Comparison of ENCODE assay signal across 13 cellular contexts in genomic region chr9:84670801-84671153, GRCh38. TPM values are rescaled to one million over a fixed set of nuclear protein-coding genes. Genes with fewer than 3 reads are reported as not detected.
DNase-seq lines count a peak whose midpoint lies in the region; ATAC-seq and TF ChIP-seq lines count a peak whose summit lies in the region.
"Had no signal": no experiment of that assay in that cellular context is flagged by ENCODE, and none has a peak within 500 bp of the region (broad histone marks: within the 10 kb centered on the region; RNA-seq: fewer than 3 reads in every experiment).

No MANE protein-coding gene starts in this region.

- H3K27me3 ChIP-seq in ectodermal cell (ENCODE audit: control insufficient read depth, insufficient read depth, low read length, poor library complexity, severe bottlenecking) (peaks cover 72% of the 10 kb centered on the region), thoracic aorta (replicated peaks; ENCODE audit: insufficient read depth) (no peaks in the 10 kb centered on the region)

- TF ChIP-seq CTCF in nephron (IDR thresholded peaks at IDR 0.05; ENCODE audit: unreplicated experiment in 3 of 3) (no peak), thoracic aorta (IDR thresholded peaks at IDR 0.05) (no peak)

- H3K36me3 ChIP-seq in ectodermal cell (ENCODE audit: control insufficient read depth, insufficient read depth, low read length) (no peaks in the 10 kb centered on the region), thoracic aorta (no peaks in the 10 kb centered on the region)

- H3K9me3 ChIP-seq in ectodermal cell (ENCODE audit: control insufficient read depth, low read length): no peaks in the 10 kb centered on the region
- no peaks in the 10 kb centered on the region for H3K9me3 ChIP-seq in thoracic aorta

- WGBS in ectodermal cell, 2 experiments: 20 to 21% methylated on average over 9 of the region's 9 CpGs

- H3K9me3 Mint-ChIP-seq in activated CD4-positive, alpha-beta T cell treated with anti-CD3 and anti-CD28 coated beads, Interleukin-2, amount 10 ng/mL, durations not matched to agents 24 days and 14 days: no peaks in the 10 kb centered on the region
- peaks cover 4% of the 10 kb centered on the region for H3K9me3 Mint-ChIP-seq in nephron
- H3K9me3 Mint-ChIP-seq: T-helper 2 cell treated with Interferon-gamma antibody and Interleukin-4, amounts not matched to agents 5 μg/mL and 100 μg/mL, for 36 hours had no signal

- H3K4me1 ChIP-seq in ectodermal cell (ENCODE audit: control insufficient read depth, insufficient read depth, low read length) (peaks cover 7% of the 10 kb centered on the region), thoracic aorta (ENCODE audit: control insufficient read depth in 1 of 2, low read depth in 2 of 2) (peaks cover 5 to 25% of the 10 kb centered on the region in 2 donors)
- H3K4me1 ChIP-seq: foreskin keratinocyte had no signal

- H3K4me3 ChIP-seq in ectodermal cell (ENCODE audit: insufficient read depth, low read depth, low read length) (peak overlapping the region; percentile 38), thoracic aorta (peak overlapping the region; percentile 75)

- H3K4me1 Mint-ChIP-seq in activated CD4-positive, alpha-beta T cell treated with anti-CD3 and anti-CD28 coated beads, Interleukin-2, amount 10 ng/mL, durations not matched to agents 24 days and 14 days: peaks cover 13% of the 10 kb centered on the region
- peaks cover 33% of the 10 kb centered on the region for H3K4me1 Mint-ChIP-seq in nephron

- no peak overlapping the region for H3K27ac Mint-ChIP-seq in activated CD4-positive, alpha-beta T cell treated with anti-CD3 and anti-CD28 coated beads, Interleukin-2, amount 10 ng/mL, durations not matched to agents 24 days and 14 days
- peak overlapping the region; percentile 55 to 85 (median 70) for H3K27ac Mint-ChIP-seq in nephron
- H3K27ac Mint-ChIP-seq: T-helper 2 cell treated with Interferon-gamma antibody and Interleukin-4, amounts not matched to agents 5 μg/mL and 100 μg/mL, for 36 hours had no signal

- H3K4me3 Mint-ChIP-seq in activated CD4-positive, alpha-beta T cell treated with anti-CD3 and anti-CD28 coated beads, Interleukin-2, amount 10 ng/mL, durations not matched to agents 24 days and 14 days: peak overlapping the region; percentile 55
- peak overlapping the region; percentile 86 to 94 (median 88) for H3K4me3 Mint-ChIP-seq in nephron
- H3K4me3 Mint-ChIP-seq: T-helper 2 cell treated with Interferon-gamma antibody and Interleukin-4, amounts not matched to agents 5 μg/mL and 100 μg/mL, for 36 hours had no signal

- no peak for DNase-seq in activated CD4-positive, alpha-beta T cell treated with anti-CD3 and anti-CD28 coated beads, Interleukin-2, amount 10 ng/mL, durations not matched to agents 24 days and 14 days
- DNase-seq in activated CD4-positive, alpha-beta T cell treated with anti-CD3 and anti-CD28 coated beads for 48 hours: no peak
- DNase-seq in thoracic aorta (ENCODE audit: low spot score) (no peak), NOMO-1 treated with DMSO at 0.1 percent for 48 hours (lab: John Stamatoyannopoulos, UW; ENCODE audit: unreplicated experiment) (no peak), NCI-H1694 treated with DMSO at 0.1 percent for 48 hours (lab: John Stamatoyannopoulos, UW) (no peak)
- no peak for DNase-seq in activated CD8-positive, alpha-beta memory T cell treated with anti-CD3 and anti-CD28 coated beads for 24 hours
- DNase-seq: DMS79 treated with DMSO at 0.1 percent for 48 hours, foreskin keratinocyte, NCI-H1436 had no signal

- peaks cover 66% of the 10 kb centered on the region for H3K27me3 Mint-ChIP-seq in activated CD4-positive, alpha-beta T cell treated with anti-CD3 and anti-CD28 coated beads, Interleukin-2, amount 10 ng/mL, durations not matched to agents 24 days and 14 days
- H3K27me3 Mint-ChIP-seq in nephron (ENCODE audit: low read depth): peaks cover 46% of the 10 kb centered on the region

- ATAC-seq in thoracic aorta (ENCODE audit: insufficient number of reproducible peaks, low FRiP score, low read depth): no peak
- ATAC-seq: foreskin keratinocyte had no signal

- intact Hi-C loops in activated CD4-positive, alpha-beta T cell treated with anti-CD3 and anti-CD28 coated beads, Interleukin-2, amount 10 ng/mL, durations not matched to agents 24 days and 14 days (cut with micrococcal nuclease): no loop called here

- H3K36me3 Mint-ChIP-seq in activated CD4-positive, alpha-beta T cell treated with anti-CD3 and anti-CD28 coated beads, Interleukin-2, amount 10 ng/mL, durations not matched to agents 24 days and 14 days (ENCODE audit: low read depth): no peaks in the 10 kb centered on the region
- peaks cover 3% of the 10 kb centered on the region for H3K36me3 Mint-ChIP-seq in nephron (ENCODE audit: low read depth)

- H3K27ac ChIP-seq in ectodermal cell (ENCODE audit: insufficient read depth, low read depth, low read length, poor library complexity, severe bottlenecking) (no peak overlapping the region), thoracic aorta (peak overlapping the region in 1 of 2 donors; percentile 24)
- H3K27ac ChIP-seq: foreskin keratinocyte had no signal

RNA-seq across cellular contexts. Expression of gene NTRK2, which starts 1.2 kb away (rescaled TPM):
- 2.3 and 2.4 TPM in 2 replicates for total RNA-seq in activated CD4-positive, alpha-beta T cell treated with anti-CD3 and anti-CD28 coated beads, Interleukin-2, amount 10 ng/mL, durations not matched to agents 24 days and 14 days
- 17.0 TPM for polyA plus RNA-seq in ectodermal cell (2013, experiment 1 of 4)
- 9.9 TPM for polyA plus RNA-seq in ectodermal cell (2013, experiment 2 of 4)
- polyA plus RNA-seq in ectodermal cell (2013, experiment 3 of 4): 19.2 TPM
- 20.3 TPM for polyA plus RNA-seq in ectodermal cell (2013, experiment 4 of 4)
- 10 to 100 TPM; 12.6 to 27.9 TPM for total RNA-seq in thoracic aorta
- total RNA-seq: bronchial epithelial cell had no signal
